1 cellular context compared by ENCODE assay signal in the genomic region with DNA sequence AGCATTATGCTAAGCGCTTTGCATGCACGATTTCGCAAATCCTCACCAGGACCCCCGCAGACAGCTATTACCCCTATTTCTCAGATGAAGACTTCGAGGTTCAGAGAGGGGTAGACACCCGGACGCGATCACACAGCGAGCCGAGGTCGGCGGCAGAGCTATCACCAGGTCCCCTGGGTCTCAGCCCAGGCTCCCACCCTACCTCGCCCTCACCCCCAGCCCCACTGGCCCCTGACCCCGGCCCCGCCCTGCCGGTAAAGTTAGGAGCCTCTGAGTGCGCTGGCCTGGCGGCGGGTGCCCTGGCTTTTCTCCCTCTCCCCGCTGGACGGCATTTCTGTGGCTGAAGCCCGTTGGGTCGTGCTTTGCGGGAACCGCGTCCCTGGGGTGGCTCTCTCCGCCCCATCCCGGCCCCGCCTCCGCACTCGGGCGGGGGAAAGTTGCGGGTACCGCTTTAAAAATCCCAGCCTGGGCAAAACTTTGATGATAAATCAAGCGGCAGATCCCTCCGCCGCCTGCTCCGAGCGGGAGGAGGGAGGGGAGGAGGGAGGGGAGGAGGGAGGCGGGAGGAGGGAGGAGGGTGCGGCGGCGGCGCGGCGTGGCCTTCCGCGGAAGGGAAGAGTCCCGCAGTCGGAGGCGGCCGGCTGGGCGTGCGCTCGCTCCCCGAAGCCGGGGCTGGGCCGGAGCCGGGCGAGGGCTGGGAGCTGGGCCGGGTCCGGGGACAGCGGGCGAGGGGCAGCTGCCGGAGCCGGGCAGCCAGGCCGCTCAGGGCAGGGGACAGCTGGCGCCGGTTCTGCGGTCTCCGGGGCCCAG.
TF ChIP-seq lines count a peak whose summit lies in the region.

Gene VSTM2L (plus strand): TSS at position 624 of the 810 bp plus-strand sequence. CDS start 224 bp downstream, outside the sequence.

TF ChIP-seq in GM12878, 131 proteins besides CTCF, POLR2A, EP300 and RAD21:
- TF ChIP-seq CHD2 (IDR thresholded peaks at IDR 0.05; ENCODE audit: borderline replicate concordance, low read depth, low read length) = no peak
- TF ChIP-seq KDM1A (IDR thresholded peaks at IDR 0.05; ENCODE audit: borderline replicate concordance) = no peak
- no peak for TF ChIP-seq PAX5 (IDR thresholded peaks at IDR 0.05; ENCODE audit: borderline replicate concordance, low read depth, low read length)
- no peak for TF ChIP-seq IKZF2 (IDR thresholded peaks at IDR 0.05)
- TF ChIP-seq NFXL1 (IDR thresholded peaks at IDR 0.05; ENCODE audit: borderline replicate concordance) = 0 out of 2 replicates have a peak, but pooled peaks have one; percentile 25
- TF ChIP-seq, protein P1, sequence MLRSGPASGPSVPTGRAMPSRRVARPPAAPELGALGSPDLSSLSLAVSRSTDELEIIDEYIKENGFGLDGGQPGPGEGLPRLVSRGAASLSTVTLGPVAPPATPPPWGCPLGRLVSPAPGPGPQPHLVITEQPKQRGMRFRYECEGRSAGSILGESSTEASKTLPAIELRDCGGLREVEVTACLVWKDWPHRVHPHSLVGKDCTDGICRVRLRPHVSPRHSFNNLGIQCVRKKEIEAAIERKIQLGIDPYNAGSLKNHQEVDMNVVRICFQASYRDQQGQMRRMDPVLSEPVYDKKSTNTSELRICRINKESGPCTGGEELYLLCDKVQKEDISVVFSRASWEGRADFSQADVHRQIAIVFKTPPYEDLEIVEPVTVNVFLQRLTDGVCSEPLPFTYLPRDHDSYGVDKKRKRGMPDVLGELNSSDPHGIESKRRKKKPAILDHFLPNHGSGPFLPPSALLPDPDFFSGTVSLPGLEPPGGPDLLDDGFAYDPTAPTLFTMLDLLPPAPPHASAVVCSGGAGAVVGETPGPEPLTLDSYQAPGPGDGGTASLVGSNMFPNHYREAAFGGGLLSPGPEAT (IDR thresholded peaks at IDR 0.05; ENCODE audit: low read depth) = no peak
- TF ChIP-seq IRF4 (IDR thresholded peaks at IDR 0.05; ENCODE audit: low read depth, low read length) = no peak
- TF ChIP-seq HDGF (IDR thresholded peaks at IDR 0.05) = no peak
TF ChIP-seq in GM12878: peak in this region for 1.
